ENCODE assay signal across 7 cellular contexts in genomic region chr11:111765320-111765983, GRCh38. TPM values are rescaled to one million over a fixed set of nuclear protein-coding genes. Genes with fewer than 3 reads are reported as not detected.
A peak's percentile ranks its signal among the peaks of the same experiment; 100 is the strongest.
DNase-seq lines count a peak whose midpoint lies in the region; ATAC-seq, FAIRE-seq and TF ChIP-seq lines count a peak whose summit lies in the region.

No MANE protein-coding gene starts in this region.

- peak overlapping the region; percentile 92 for H2AFZ ChIP-seq in Loucy (ENCODE audit: low read length)
- H2AFZ ChIP-seq in HepG2 (ENCODE audit: low read length): no peak overlapping the region

- H3K9me3 ChIP-seq in Loucy (ENCODE audit: insufficient read depth, low read depth, low read length): no peaks in the 10 kb centered on the region
- H3K9me3 ChIP-seq in HepG2 (ENCODE audit: low read length): no peaks in the 10 kb centered on the region
- H3K9me3 ChIP-seq in tibial nerve: no peaks in the 10 kb centered on the region

- no peaks in the 10 kb centered on the region for H3F3A ChIP-seq in Loucy (ENCODE audit: low read depth)

- H3K9ac ChIP-seq in Loucy (ENCODE audit: low read depth, low read length, poor library complexity, severe bottlenecking): peak overlapping the region; percentile 87
- H3K9ac ChIP-seq in HepG2 (ENCODE audit: insufficient read depth, low read depth, low read length): peak overlapping the region; percentile 93

- in situ Hi-C loops in GM13977 (cut with MboI; ENCODE audit: low pct_unique_long_range_greater_than_20kb, low sequenced_read_pairs, unreplicated experiment): no loop called here
- in situ Hi-C loops in HepG2 (cut with HindIII; ENCODE audit: extremely low pct_ligation_motif_present, low pct_unique_long_range_greater_than_20kb): no loop called here

- H3K79me2 ChIP-seq in Loucy (ENCODE audit: insufficient read depth, low read length) (peaks cover 56% of the 10 kb centered on the region), HepG2 (ENCODE audit: insufficient read depth, low read length) (peaks cover 35% of the 10 kb centered on the region)

- peak overlapping the region; percentile 86 for H3K4me2 ChIP-seq in Loucy (ENCODE audit: low read depth, low read length, poor library complexity, severe bottlenecking)
- peak overlapping the region; percentile 99 for H3K4me2 ChIP-seq in HepG2 (ENCODE audit: low read depth, low read length)

- TF ChIP-seq CTCF in GM13977 (IDR thresholded peaks at IDR 0.05; ENCODE audit: extremely low read depth, insufficient read depth, missing control alignments) (no peak), Loucy (conservative IDR thresholded peaks at IDR 0.05; ENCODE audit: low read length) (no peak), HepG2 (CRISPR knock-in tag; IDR thresholded peaks at IDR 0.05) (no peak), tibial nerve (IDR thresholded peaks at IDR 0.05) (no peak)

- H4K20me1 ChIP-seq in Loucy (ENCODE audit: insufficient read depth, low read length, poor library complexity, severe bottlenecking): peaks cover 22% of the 10 kb centered on the region
- no peaks in the 10 kb centered on the region for H4K20me1 ChIP-seq in HepG2 (ENCODE audit: insufficient read depth, low read length)

- intact Hi-C loops in HepG2 (cut with micrococcal nuclease; ENCODE audit: unreplicated experiment): no loop called here

- H3K9me2 ChIP-seq in Loucy (replicated peaks; ENCODE audit: low read depth, low read length): no peaks in the 10 kb centered on the region

- under 1% methylated on average over 15 of the region's 28 CpGs for WGBS in HepG2 (ENCODE audit: low lambda C conversion rate)
- 2% methylated on average over 27 to 28 of the region's 28 CpGs for WGBS in tibial nerve, 2 donors

- H3K4me3 ChIP-seq in Loucy (ENCODE audit: low read length, poor library complexity, severe bottlenecking) (peak overlapping the region; percentile 82), HepG2 (replicated peaks in 1 of 3; ENCODE audit: insufficient read depth in 1 of 3, low read depth in 2 of 3, low read length in 3 of 3) (peak overlapping the region; percentile 89 to 98 (median 93)), tibial nerve (peak overlapping the region; percentile 78 to 98 (median 87))

- CTCF ChIA-PET in HepG2 (lab: Yijun Ruan, JAX; ENCODE audit: low intra/inter-chr PET ratio, low total read pairs): no interaction called here

- H3K27me3 ChIP-seq in Loucy (ENCODE audit: insufficient read depth, low read length, poor library complexity, severe bottlenecking): no peaks in the 10 kb centered on the region
- H3K27me3 ChIP-seq in HepG2 (ENCODE audit: control insufficient read depth in 1 of 2, insufficient read depth in 2 of 2, low read length in 2 of 2): no peaks in the 10 kb centered on the region; a peak in 1 of 5 replicates
- H3K27me3 ChIP-seq in tibial nerve: no peaks in the 10 kb centered on the region

- no peak for TF ChIP-seq RAD21 in HepG2 (CRISPR knock-in tag; IDR thresholded peaks at IDR 0.05)

- no peak for TF ChIP-seq POLR2A in HepG2 (IDR thresholded peaks at IDR 0.05; ENCODE audit: insufficient read depth in 1 of 2, low read depth in 2 of 2, low read length in 2 of 2)
- no peak for TF ChIP-seq POLR2A in tibial nerve (IDR thresholded peaks at IDR 0.05)

- peak; percentile 31 for DNase-seq in GM13977 (ENCODE audit: low spot score)
- peak in 8 of 61 donors; percentile 45 to 72 (median 59) for DNase-seq in caudate nucleus (lab: John Stamatoyannopoulos, UW)
- no peak for DNase-seq in HepG2 (ENCODE audit: low spot score)
- peak in 1 of 2 donors; percentile 15 for DNase-seq in tibial nerve (ENCODE audit: low spot score in 2 of 2)
- no peak for DNase-seq in GOT3 (lab: John Stamatoyannopoulos, UW)

- ATAC-seq in GM21737 (IDR thresholded peaks at IDR 0.05; ENCODE audit: unreplicated experiment): peak; percentile 35
- peak; percentile 60 for ATAC-seq in HepG2

- no peak for TF ChIP-seq EP300 in HepG2 (IDR thresholded peaks at IDR 0.05; ENCODE audit: low read depth in 2 of 2, low read length in 2 of 2)
- no peak for TF ChIP-seq EP300 in HepG2 (CRISPR knock-in tag; IDR thresholded peaks at IDR 0.05; ENCODE audit: borderline replicate concordance)
- TF ChIP-seq EP300 in tibial nerve (IDR thresholded peaks at IDR 0.05): no peak

- BruUV-seq in HepG2 (replicated peaks; lab: Mats Ljungman, UMichigan): no TSS peak

- H3K4me1 ChIP-seq in Loucy (ENCODE audit: insufficient read depth, low read length, poor library complexity, severe bottlenecking): peaks cover 50% of the 10 kb centered on the region
- peaks cover 38% of the 10 kb centered on the region for H3K4me1 ChIP-seq in HepG2 (ENCODE audit: insufficient read depth, low read length)
- H3K4me1 ChIP-seq in tibial nerve: peaks cover 0 to 41% (median 11%) of the 10 kb centered on the region in 4 donors

- H3K27ac ChIP-seq in caudate nucleus (ENCODE audit: low read depth, low read length): peak overlapping the region; percentile 98
- peak overlapping the region; percentile 94 for H3K27ac ChIP-seq in HepG2 (ENCODE audit: extremely low read length, insufficient read depth, low read length)
- H3K27ac ChIP-seq in tibial nerve: peak overlapping the region; percentile 87 to 94 (median 90)

- no peak for FAIRE-seq in HepG2 (lab: Jason Lieb, UNC)

- POLR2A ChIA-PET in HepG2 (lab: Yijun Ruan, JAX): interaction anchor here (0.8 to 4.7 kb wide), 22 partner anchors 8 to 162 kb away, joined by 3 to 68 read pairs (median 6); partner anchors contain the start of genes ALG9 and SIK2

- H3K36me3 ChIP-seq in Loucy (ENCODE audit: insufficient read depth, low read length): peaks cover 13% of the 10 kb centered on the region
- H3K36me3 ChIP-seq in HepG2 (replicated peaks in 1 of 2; ENCODE audit: control insufficient read depth in 1 of 2, insufficient read depth in 2 of 2, low read length in 2 of 2): peaks cover 14 to 24% of the 10 kb centered on the region in 2 experiments; a peak in 4 of 5 replicates
- peaks cover 0 to 30% (median 3%) of the 10 kb centered on the region in 3 donors for H3K36me3 ChIP-seq in tibial nerve

TF ChIP-seq in HepG2, 621 proteins besides CTCF, POLR2A, EP300 and RAD21 (continues in another document):
- TF ChIP-seq RBM22 (optimal IDR thresholded peaks at IDR 0.05; ENCODE audit: low read length): peak; percentile 6
- TF ChIP-seq ATF6 (CRISPR knock-in tag; conservative IDR thresholded peaks at IDR 0.05): no peak
- TF ChIP-seq, protein P1, sequence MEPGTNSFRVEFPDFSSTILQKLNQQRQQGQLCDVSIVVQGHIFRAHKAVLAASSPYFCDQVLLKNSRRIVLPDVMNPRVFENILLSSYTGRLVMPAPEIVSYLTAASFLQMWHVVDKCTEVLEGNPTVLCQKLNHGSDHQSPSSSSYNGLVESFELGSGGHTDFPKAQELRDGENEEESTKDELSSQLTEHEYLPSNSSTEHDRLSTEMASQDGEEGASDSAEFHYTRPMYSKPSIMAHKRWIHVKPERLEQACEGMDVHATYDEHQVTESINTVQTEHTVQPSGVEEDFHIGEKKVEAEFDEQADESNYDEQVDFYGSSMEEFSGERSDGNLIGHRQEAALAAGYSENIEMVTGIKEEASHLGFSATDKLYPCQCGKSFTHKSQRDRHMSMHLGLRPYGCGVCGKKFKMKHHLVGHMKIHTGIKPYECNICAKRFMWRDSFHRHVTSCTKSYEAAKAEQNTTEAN (CRISPR knock-in tag; conservative IDR thresholded peaks at IDR 0.05): no peak
- TF ChIP-seq ZNF335 (CRISPR knock-in tag; IDR thresholded peaks at IDR 0.05): no peak

RNA-seq across cellular contexts. Expression of gene PPP2R1B, which starts 0.7 kb away (rescaled TPM):
- total RNA-seq in HepG2 (2016; rRNA removed; fragmentation: Illumina TruSeq; extraction: Trizol): 56.8 and 93.9 TPM in 2 replicates
- total RNA-seq in HepG2 (2016; cell fraction: cytosol; rRNA removed; fragmentation: Illumina TruSeq; extraction: Trizol; ENCODE audit: low read depth): 9.8 and 10.6 TPM in 2 replicates
- total RNA-seq in HepG2 (2016; cell fraction: insoluble cytoplasmic fraction; rRNA removed; fragmentation: Illumina TruSeq; extraction: Trizol): 54.4 and 91.0 TPM in 2 replicates
- 14.0 and 18.1 TPM in 2 replicates for total RNA-seq in HepG2 (2016; cell fraction: membrane; rRNA removed; fragmentation: Illumina TruSeq; extraction: Trizol)
- total RNA-seq in HepG2 (2016; cell fraction: nucleus; rRNA removed; fragmentation: Illumina TruSeq; extraction: Trizol): 40.7 and 41.0 TPM in 2 replicates
- 20.9 and 22.1 TPM in 2 replicates for polyA plus RNA-seq in HepG2 (2011; rRNA removed)
- polyA plus RNA-seq in HepG2 (2011; cell fraction: cytosol; rRNA removed): 13.4 and 16.6 TPM in 2 replicates
- polyA plus RNA-seq in HepG2 (2011; cell fraction: nucleus; rRNA removed): 34.8 and 48.7 TPM in 2 replicates
- 17.9 and 20.4 TPM in 2 replicates for polyA plus RNA-seq in HepG2 (2012)
- polyA plus RNA-seq in HepG2 (2016; cell fraction: cytosol; fragmentation: Illumina TruSeq; extraction: Trizol; ENCODE audit: low read depth): 1.4 and 2.1 TPM in 2 replicates
- polyA plus RNA-seq in HepG2 (2016; cell fraction: insoluble cytoplasmic fraction; fragmentation: Illumina TruSeq; extraction: Trizol; ENCODE audit: low read depth): 48.5 and 52.1 TPM in 2 replicates
- 4.7 and 5.1 TPM in 2 replicates for polyA plus RNA-seq in HepG2 (2016; cell fraction: membrane; fragmentation: Illumina TruSeq; extraction: Trizol; ENCODE audit: low read depth)
- polyA plus RNA-seq in HepG2 (2016; cell fraction: nucleus; fragmentation: Illumina TruSeq; extraction: Trizol; ENCODE audit: insufficient read depth, low read depth): 33.7 and 36.2 TPM in 2 replicates
- 41.9 and 53.6 TPM in 2 replicates for polyA minus RNA-seq in HepG2 (2011; rRNA and poly(A)+ RNA removed; ENCODE audit: low replicate concordance)
- polyA minus RNA-seq in HepG2 (2011; cell fraction: cytosol; rRNA and poly(A)+ RNA removed): 24.9 and 26.4 TPM in 2 replicates
- polyA minus RNA-seq in HepG2 (2011; cell fraction: nucleus; rRNA and poly(A)+ RNA removed): 62.1 and 67.5 TPM in 2 replicates
- 10 to 100 TPM; 20.8 to 41.4 (median 25.1) TPM for total RNA-seq in tibial nerve
